ENCODE assay signal across 11 cellular contexts in genomic region chr12:2960996-2961616, GRCh38. TPM values are rescaled to one million over a fixed set of nuclear protein-coding genes. Genes with fewer than 3 reads are reported as not detected.
DNase-seq lines count a peak whose midpoint lies in the region; TF ChIP-seq lines count a peak whose summit lies in the region.
"Had no signal": no experiment of that assay in that cellular context is flagged by ENCODE, and none has a peak within 500 bp of the region (broad histone marks: within the 10 kb centered on the region; RNA-seq: fewer than 3 reads in every experiment).

No MANE protein-coding gene starts in this region.

- POLR2A ChIA-PET in A673 (lab: Charles Lee; ENCODE audit: low non-redundant PET): no interaction called here

- H3K4me1 ChIP-seq in A673 (ENCODE audit: insufficient read depth, low read length, poor library complexity, severe bottlenecking): peaks cover 24% of the 10 kb centered on the region

- DNase-seq in A673 (ENCODE audit: low spot score): no peak
- DNase-seq in HFF-Myc (ENCODE audit: extremely low read depth, low read depth): no peak
- DNase-seq in cerebellar cortex (ENCODE audit: low spot score): peak; percentile 24
- DNase-seq in myocyte (ENCODE audit: low read depth): peak; percentile 44
- DNase-seq in AML-193 (lab: John Stamatoyannopoulos, UW): no peak
- no peak for DNase-seq in NOMO-1 treated with DMSO at 0.1 percent for 48 hours (lab: John Stamatoyannopoulos, UW; ENCODE audit: unreplicated experiment)
- DNase-seq in NCI-H146 (lab: John Stamatoyannopoulos, UW): no peak
- no peak for DNase-seq in NCI-H1105 (lab: John Stamatoyannopoulos, UW)
- DNase-seq: activated naive CD8-positive, alpha-beta T cell treated with anti-CD3 and anti-CD28 coated beads, Interleukin-2, amount 10 ng/mL, durations not matched to agents 7 days and 5 days; NCI-H524 treated with DMSO at 0.1 percent for 48 hours had no signal

- no peaks in the 10 kb centered on the region for H3K27me3 ChIP-seq in A673 (replicated peaks; ENCODE audit: insufficient read depth, low read depth, low read length, poor library complexity)

- no peaks in the 10 kb centered on the region for H3K36me3 ChIP-seq in A673 (ENCODE audit: insufficient read depth, low read length, poor library complexity, severe bottlenecking)
- H3K36me3 ChIP-seq: neutrophil had no signal

- no peak overlapping the region for H3K27ac ChIP-seq in A673 (ENCODE audit: low read depth, low read length, poor library complexity, severe bottlenecking)
- H3K27ac ChIP-seq: neutrophil had no signal

- CTCF ChIA-PET in A673 (lab: Charles Lee): no interaction called here

- TF ChIP-seq CTCF in A673 (conservative IDR thresholded peaks at IDR 0.05; ENCODE audit: low read depth, low read length) (no peak), HFF-Myc (IDR thresholded peaks at IDR 0.05; ENCODE audit: low read depth, low read length, missing control alignments) (no peak)

- TSS peak; percentile 57 for BruUV-seq in A673 (replicated peaks; lab: Mats Ljungman, UMichigan)

- H3K9me3 ChIP-seq in A673 (ENCODE audit: low read depth, low read length, poor library complexity, severe bottlenecking): no peaks in the 10 kb centered on the region
- H3K9me3 ChIP-seq: neutrophil had no signal

- H3K4me3 ChIP-seq in A673 (ENCODE audit: low read depth, low read length, poor library complexity, severe bottlenecking) (peak overlapping the region; percentile 71), HFF-Myc (replicated peaks; ENCODE audit: low read depth, low read length) (peak overlapping the region; percentile 75)

- intact Hi-C loops in A673 (cut with micrococcal nuclease; ENCODE audit: unreplicated experiment): no loop called here

RNA-seq across cellular contexts. Expression of gene TEAD4, which starts 1.9 kb away (rescaled TPM):
- total RNA-seq in A673 (2021): 35.0 and 39.8 TPM in 2 replicates
- total RNA-seq in myocyte: 328 and 451 TPM in 2 replicates
- 132 TPM for polyA plus RNA-seq in myocyte (2012)
- total RNA-seq: activated naive CD8-positive, alpha-beta T cell treated with anti-CD3 and anti-CD28 coated beads, Interleukin-2, amount 10 ng/mL, durations not matched to agents 7 days and 5 days had no signal

Comparison
In these comparisons a context has a peak if more than half of its experiments do, and no peak if none do; other contexts are left out.
1. DNase-seq: peak in cerebellar cortex (single experiment) and myocyte (single experiment); none in A673 (single experiment), HFF-Myc (single experiment), AML-193 (0 of 2), NOMO-1 treated with DMSO at 0.1 percent for 48 hours (single experiment), NCI-H146 (single experiment) and NCI-H1105 (single experiment).